8 cellular contexts compared by ENCODE assay signal in the genomic region with DNA sequence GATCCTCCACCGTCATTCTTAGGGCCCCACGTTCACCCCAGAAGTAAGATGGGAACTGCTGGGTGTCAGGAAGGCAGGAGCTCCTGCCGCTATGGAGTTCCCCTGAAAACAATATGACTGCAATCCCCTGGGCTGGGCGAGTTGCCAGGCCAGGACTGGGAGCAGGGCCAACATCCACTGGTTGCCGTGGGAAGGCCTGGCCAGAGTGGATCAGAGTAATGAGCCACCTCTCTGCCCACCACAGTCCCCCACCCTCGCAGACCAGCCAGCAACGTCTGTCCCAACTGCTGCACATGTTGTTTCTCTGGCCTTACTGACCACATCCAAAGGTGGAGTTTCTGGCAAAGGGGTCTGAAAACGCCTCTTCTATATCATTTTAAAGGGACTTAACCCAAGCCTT.
DNase-seq lines count a peak whose midpoint lies in the region; ATAC-seq and TF ChIP-seq lines count a peak whose summit lies in the region.

No MANE protein-coding gene starts in this region.

- no peaks in the 10 kb centered on the region for H3K4me1 ChIP-seq in lower lobe of right lung

- ATAC-seq in lower lobe of right lung = peak; percentile 69 to 73
- ATAC-seq in GM18858 (IDR thresholded peaks at IDR 0.05; ENCODE audit: unreplicated experiment) = no peak

- intact Hi-C loops in lower lobe of right lung (cut with DNase I) = no loop called here

- H3K9me3 ChIP-seq in lower lobe of right lung = no peaks in the 10 kb centered on the region

- no peak for TF ChIP-seq CTCF in lower lobe of right lung (IDR thresholded peaks at IDR 0.05)
- no peak for TF ChIP-seq CTCF in GM10266 (IDR thresholded peaks at IDR 0.05; ENCODE audit: control insufficient read depth, insufficient read depth, low read depth, missing control alignments)

- DNase-seq in AG08395 (ENCODE audit: low spot score) = peak; percentile 55
- peak; percentile 94 for DNase-seq in NCI-H1092 treated with DMSO at 0.1 percent for 48 hours (lab: John Stamatoyannopoulos, UW)
- peak; percentile 65 for DNase-seq in brain pericyte (ENCODE audit: low read depth, low spot score)
- peak; percentile 63 for DNase-seq in lower lobe of right lung
- no peak for DNase-seq in GM10266 (ENCODE audit: extremely low spot score)
- no peak for DNase-seq in central memory CD4-positive, alpha-beta T cell
- no peak for DNase-seq in SIG-M5 (lab: John Stamatoyannopoulos, UW)

- H3K36me3 ChIP-seq in lower lobe of right lung = no peaks in the 10 kb centered on the region

- no peak overlapping the region for H3K27ac ChIP-seq in lower lobe of right lung

- no peaks in the 10 kb centered on the region for H3K27me3 ChIP-seq in lower lobe of right lung (ENCODE audit: low read depth)

- H3K4me3 ChIP-seq in lower lobe of right lung = no peak overlapping the region

Comparison
In these comparisons a context has a peak if more than half of its experiments do, and no peak if none do; other contexts are left out.
1. DNase-seq: peak in AG08395 (single experiment), NCI-H1092 treated with DMSO at 0.1 percent for 48 hours (single experiment), brain pericyte (single experiment) and lower lobe of right lung (single experiment); none in GM10266 (single experiment), central memory CD4-positive, alpha-beta T cell (single experiment) and SIG-M5 (single experiment).